20 cellular contexts compared by ENCODE assay signal in genomic region chr17:67145406-67145805, GRCh38.
A peak's percentile ranks its signal among the peaks of the same experiment; 100 is the strongest.
DNase-seq lines count a peak whose midpoint lies in the region; ATAC-seq and TF ChIP-seq lines count a peak whose summit lies in the region.
"Had no signal": no experiment of that assay in that cellular context is flagged by ENCODE, and none has a peak within 500 bp of the region (broad histone marks: within the 10 kb centered on the region; RNA-seq: fewer than 3 reads in every experiment).

No MANE protein-coding gene starts in this region.

- intact Hi-C loops in natural killer cell (cut with micrococcal nuclease) = no loop called here
- intact Hi-C loops in aorta (cut with DNase I) = no loop called here

- H3K4me3 ChIP-seq in HUES64 (ENCODE audit: low read length) (no peak overlapping the region), endodermal cell (ENCODE audit: low read length) (no peak overlapping the region), aorta (ENCODE audit: low read length in 2 of 2) (no peak overlapping the region)
- H3K4me3 ChIP-seq: BLaER1 had no signal

- peak overlapping the region; percentile 58 to 71 for H3K27ac Mint-ChIP-seq in natural killer cell
- H3K27ac Mint-ChIP-seq in natural killer cell treated with Interleukin-12 subunit alpha and Interleukin-12 subunit beta and Interleukin-15 and Interleukin-18, amount 100 ng/mL, for 72 hours = peak overlapping the region in 1 of 2 donors; percentile 50
- H3K27ac Mint-ChIP-seq in endodermal cell = peak overlapping the region; percentile 30
- H3K27ac Mint-ChIP-seq: B cell had no signal

- H3K36me3 ChIP-seq in HUES64 (ENCODE audit: insufficient read depth, low read length) (peaks cover 56% of the 10 kb centered on the region), endodermal cell (ENCODE audit: control insufficient read depth, insufficient read depth, low read length) (peaks cover 79% of the 10 kb centered on the region), aorta (ENCODE audit: control insufficient read depth in 1 of 2, insufficient read depth in 2 of 2, low read length in 1 of 2) (peaks cover 4 to 11% of the 10 kb centered on the region in 2 donors)

- H3K4me1 ChIP-seq in HUES64 (ENCODE audit: insufficient read depth, low read length) (peaks cover 22% of the 10 kb centered on the region), endodermal cell (ENCODE audit: control insufficient read depth, insufficient read depth, low read length) (no peaks in the 10 kb centered on the region), aorta (ENCODE audit: control insufficient read depth in 1 of 2, insufficient read depth in 2 of 2, low read length in 2 of 2) (no peaks in the 10 kb centered on the region)
- H3K4me1 ChIP-seq: BLaER1 had no signal

- H3K4me3 Mint-ChIP-seq in natural killer cell = no peak overlapping the region
- H3K4me3 Mint-ChIP-seq in natural killer cell treated with Interleukin-12 subunit alpha and Interleukin-12 subunit beta and Interleukin-15 and Interleukin-18, amount 100 ng/mL, for 72 hours = no peak overlapping the region
- no peak overlapping the region for H3K4me3 Mint-ChIP-seq in endodermal cell
- H3K4me3 Mint-ChIP-seq: B cell; CD14-positive monocyte; CD4-positive, alpha-beta memory T cell had no signal

- no CpG with 5 or more reads among the region's 2 CpGs for WGBS in HUES64
- 64% methylated on average over 2 of the region's 2 CpGs; no CpG with 5 or more reads in 1 of the 2 experiments for WGBS in endodermal cell (ENCODE audit: insufficient coverage in 1 of 2, insufficient read length in 1 of 2), 2 experiments
- WGBS in aorta, 2 donors = 60 to 64% methylated on average over 2 of the region's 2 CpGs

- H3K27me3 Mint-ChIP-seq in natural killer cell (ENCODE audit: low read depth in 2 of 2) = no peaks in the 10 kb centered on the region
- no peaks in the 10 kb centered on the region for H3K27me3 Mint-ChIP-seq in natural killer cell treated with Interleukin-12 subunit alpha and Interleukin-12 subunit beta and Interleukin-15 and Interleukin-18, amount 100 ng/mL, for 72 hours
- H3K27me3 Mint-ChIP-seq in endodermal cell (ENCODE audit: insufficient read depth) = no peaks in the 10 kb centered on the region
- H3K27me3 Mint-ChIP-seq: B cell; CD4-positive, alpha-beta memory T cell had no signal

- peaks cover 0 to 2% of the 10 kb centered on the region in 2 donors for H3K9me3 Mint-ChIP-seq in natural killer cell
- H3K9me3 Mint-ChIP-seq in natural killer cell treated with Interleukin-12 subunit alpha and Interleukin-12 subunit beta and Interleukin-15 and Interleukin-18, amount 100 ng/mL, for 72 hours = no peaks in the 10 kb centered on the region
- H3K9me3 Mint-ChIP-seq in endodermal cell = peaks cover 5% of the 10 kb centered on the region

- no peak overlapping the region for H3K9ac ChIP-seq in HUES64 (ENCODE audit: low read depth, low read length)
- no peak overlapping the region for H3K9ac ChIP-seq in endodermal cell (ENCODE audit: extremely low read depth, low read length, poor library complexity, severe bottlenecking)
- H3K9ac ChIP-seq: BLaER1 had no signal

- no peaks in the 10 kb centered on the region for H3K9me3 ChIP-seq in HUES64 (ENCODE audit: insufficient read depth, low read depth, low read length)
- no peaks in the 10 kb centered on the region for H3K9me3 ChIP-seq in endodermal cell (ENCODE audit: control insufficient read depth, low read length)
- H3K9me3 ChIP-seq in aorta (ENCODE audit: control insufficient read depth, low read length) = no peaks in the 10 kb centered on the region

- H3K27ac ChIP-seq in HUES64 (ENCODE audit: low read depth, low read length) (peak overlapping the region; percentile 31; the same call in 1 of the 2 replicates), endodermal cell (ENCODE audit: low read depth, low read length) (no peak overlapping the region), aorta (ENCODE audit: low read depth in 1 of 2, low read length in 2 of 2) (no peak overlapping the region)
- H3K27ac ChIP-seq: 22Rv1, BLaER1 had no signal

- H3K4me1 Mint-ChIP-seq in natural killer cell (peaks cover 7 to 8% of the 10 kb centered on the region in 2 donors), endodermal cell (no peaks in the 10 kb centered on the region)
- peaks cover 4 to 5% of the 10 kb centered on the region in 2 donors for H3K4me1 Mint-ChIP-seq in natural killer cell treated with Interleukin-12 subunit alpha and Interleukin-12 subunit beta and Interleukin-15 and Interleukin-18, amount 100 ng/mL, for 72 hours (ENCODE audit: low read depth in 2 of 2)
- H3K4me1 Mint-ChIP-seq: B cell had no signal

- peaks cover 11% of the 10 kb centered on the region for H3K36me3 Mint-ChIP-seq in natural killer cell
- H3K36me3 Mint-ChIP-seq in natural killer cell treated with Interleukin-12 subunit alpha and Interleukin-12 subunit beta and Interleukin-15 and Interleukin-18, amount 100 ng/mL, for 72 hours = peaks cover 11% of the 10 kb centered on the region
- peaks cover 60% of the 10 kb centered on the region for H3K36me3 Mint-ChIP-seq in endodermal cell (ENCODE audit: low read depth)

- no peak for ATAC-seq in natural killer cell
- no peak for ATAC-seq in natural killer cell treated with Interleukin-12 subunit alpha and Interleukin-12 subunit beta and Interleukin-15 and Interleukin-18, amount 100 ng/mL, for 72 hours
- ATAC-seq in aorta (ENCODE audit: low FRiP score) = no peak
- ATAC-seq: HCT116 had no signal

- H3K27me3 ChIP-seq in HUES64 (ENCODE audit: insufficient read depth, low read length) (no peaks in the 10 kb centered on the region), endodermal cell (ENCODE audit: control insufficient read depth, insufficient read depth, low read length, poor library complexity, severe bottlenecking) (no peaks in the 10 kb centered on the region), aorta (ENCODE audit: control insufficient read depth in 1 of 2, insufficient read depth in 2 of 2, low read length in 1 of 2) (no peaks in the 10 kb centered on the region)
- H3K27me3 ChIP-seq: BLaER1 had no signal

- TF ChIP-seq CTCF in natural killer cell (IDR thresholded peaks at IDR 0.05) (no peak), endodermal cell (conservative IDR thresholded peaks at IDR 0.05) (no peak)

- DNase-seq in natural killer cell (no peak), endodermal cell (no peak), amniotic stem cell (lab: John Stamatoyannopoulos, UW) (no peak), aorta (no peak), activated gamma-delta T cell treated with Interleukin-2 at 50 U/mL for 16 hours (no peak)
- DNase-seq in natural killer cell treated with Interleukin-12 subunit alpha and Interleukin-12 subunit beta and Interleukin-15 and Interleukin-18, amount 100 ng/mL, for 72 hours (ENCODE audit: low spot score) = no peak
- DNase-seq: Calu3; CD4-positive, alpha-beta memory T cell; COR-L47; DMS53; DMS79 treated with DMSO at 0.1 percent for 48 hours; GF-D8; GOT3; H7 had no signal
